Comparison of ENCODE assay signal across 34 cellular contexts in genomic region chr15:80495406-80495942, GRCh38.
DNase-seq lines count a peak whose midpoint lies in the region; ATAC-seq, FAIRE-seq and TF ChIP-seq lines count a peak whose summit lies in the region.
"Had no signal": no experiment of that assay in that cellular context is flagged by ENCODE, and none has a peak within 500 bp of the region (broad histone marks: within the 10 kb centered on the region; RNA-seq: fewer than 3 reads in every experiment).

No MANE protein-coding gene starts in this region.

- H3K27ac Mint-ChIP-seq in nephron, result peak overlapping the region; percentile 75 to 90 (median 84)
- no peak overlapping the region for H3K27ac Mint-ChIP-seq in CD14-positive monocyte
- H3K27ac Mint-ChIP-seq in natural killer cell, result no peak overlapping the region
- H3K27ac Mint-ChIP-seq: activated CD4-positive, alpha-beta memory T cell treated with anti-CD3 and anti-CD28 coated beads, Interleukin-2, amount 10 ng/mL, durations not matched to agents 7 days and 5 days; activated naive CD4-positive, alpha-beta T cell treated with anti-CD3 and anti-CD28 coated beads, Interleukin-2, amount 50 U/mL, for 24 hours; CD4-positive, alpha-beta memory T cell; T-helper 2 cell treated with Interferon-gamma antibody and Interleukin-4, amounts not matched to agents 5 μg/mL and 100 μg/mL, for 36 hours had no signal

- TF ChIP-seq CTCF in HepG2 (CRISPR knock-in tag; IDR thresholded peaks at IDR 0.05) (no peak), right lobe of liver (IDR thresholded peaks at IDR 0.05) (no peak), coronary artery (IDR thresholded peaks at IDR 0.05) (no peak), nephron (IDR thresholded peaks at IDR 0.05; ENCODE audit: unreplicated experiment in 3 of 3) (no peak), CD14-positive monocyte (IDR thresholded peaks at IDR 0.05) (no peak), tibial artery (IDR thresholded peaks at IDR 0.05) (no peak), natural killer cell (IDR thresholded peaks at IDR 0.05) (no peak)

- H3K79me2 ChIP-seq in HepG2 (ENCODE audit: insufficient read depth, low read length), result no peaks in the 10 kb centered on the region

- no peak for TF ChIP-seq RAD21 in HepG2 (CRISPR knock-in tag; IDR thresholded peaks at IDR 0.05)

- H3K9me3 Mint-ChIP-seq in nephron (no peaks in the 10 kb centered on the region), CD14-positive monocyte (peaks cover 0 to 15% (median 6%) of the 10 kb centered on the region in 7 donors), natural killer cell (no peaks in the 10 kb centered on the region)
- H3K9me3 Mint-ChIP-seq: activated CD4-positive, alpha-beta memory T cell treated with anti-CD3 and anti-CD28 coated beads, Interleukin-2, amount 10 ng/mL, durations not matched to agents 7 days and 5 days; activated naive CD4-positive, alpha-beta T cell treated with anti-CD3 and anti-CD28 coated beads, Interleukin-2, amount 50 U/mL, for 24 hours; CD4-positive, alpha-beta memory T cell; T-helper 2 cell treated with Interferon-gamma antibody and Interleukin-4, amounts not matched to agents 5 μg/mL and 100 μg/mL, for 36 hours had no signal

- no peak overlapping the region for H3K4me3 ChIP-seq in HepG2 (replicated peaks in 1 of 3; ENCODE audit: insufficient read depth in 1 of 3, low read depth in 2 of 3, low read length in 3 of 3)
- H3K4me3 ChIP-seq in right lobe of liver, result no peak overlapping the region
- H3K4me3 ChIP-seq in coronary artery, result no peak overlapping the region
- no peak overlapping the region for H3K4me3 ChIP-seq in tibial artery
- H3K4me3 ChIP-seq: PC-9, upper lobe of left lung had no signal

- POLR2A ChIA-PET in HepG2 (lab: Yijun Ruan, JAX), result no interaction called here

- TF ChIP-seq POLR2A in HepG2 (IDR thresholded peaks at IDR 0.05; ENCODE audit: insufficient read depth in 1 of 2, low read depth in 2 of 2, low read length in 2 of 2) (no peak), right lobe of liver (IDR thresholded peaks at IDR 0.05) (no peak)

- H3K9ac ChIP-seq in HepG2 (ENCODE audit: insufficient read depth, low read depth, low read length), result no peak overlapping the region

- H3K27me3 Mint-ChIP-seq in nephron (ENCODE audit: low read depth) (peaks cover 4% of the 10 kb centered on the region), CD14-positive monocyte (ENCODE audit: low read depth in 3 of 3) (peaks cover 7 to 13% (median 9%) of the 10 kb centered on the region in 3 donors), natural killer cell (ENCODE audit: low read depth in 2 of 2) (peaks cover 0 to 11% of the 10 kb centered on the region in 2 donors)

- H3K27me3 ChIP-seq in HepG2 (ENCODE audit: control insufficient read depth in 1 of 2, insufficient read depth in 2 of 2, low read length in 2 of 2) (no peaks in the 10 kb centered on the region), right lobe of liver (no peaks in the 10 kb centered on the region), tibial artery (no peaks in the 10 kb centered on the region)
- H3K27me3 ChIP-seq: upper lobe of left lung had no signal

- in situ Hi-C loops in HepG2 (cut with HindIII; ENCODE audit: extremely low pct_ligation_motif_present, low pct_unique_long_range_greater_than_20kb), result no loop called here

- intact Hi-C loops in HepG2 (cut with micrococcal nuclease; ENCODE audit: unreplicated experiment) (no loop called here), right lobe of liver (cut with DNase I) (no loop called here), CD14-positive monocyte (cut with micrococcal nuclease) (no loop called here), tibial artery (cut with DNase I; ENCODE audit: low total_unique reads) (no loop called here), natural killer cell (cut with micrococcal nuclease) (no loop called here)

- H3K4me1 ChIP-seq in HepG2 (ENCODE audit: insufficient read depth, low read length), result peaks cover 39% of the 10 kb centered on the region
- no peaks in the 10 kb centered on the region for H3K4me1 ChIP-seq in right lobe of liver
- peaks cover 0 to 27% (median 2%) of the 10 kb centered on the region in 4 donors for H3K4me1 ChIP-seq in tibial artery

- no peaks in the 10 kb centered on the region for H3K9me3 ChIP-seq in HepG2 (ENCODE audit: low read length)
- H3K9me3 ChIP-seq in right lobe of liver, result no peaks in the 10 kb centered on the region
- H3K9me3 ChIP-seq in tibial artery, result no peaks in the 10 kb centered on the region
- H3K9me3 ChIP-seq: upper lobe of left lung had no signal

- ATAC-seq in HepG2 (peak; percentile 54), right lobe of liver (no peak), natural killer cell (no peak)
- ATAC-seq: left lobe of liver, Right ventricle myocardium inferior had no signal

- BruUV-seq in HepG2 (replicated peaks; lab: Mats Ljungman, UMichigan), result no TSS peak

- peak; percentile 15 for DNase-seq in HepG2 (ENCODE audit: low spot score)
- DNase-seq in right lobe of liver, result no peak
- peak; percentile 19 for DNase-seq in coronary artery (ENCODE audit: low spot score)
- DNase-seq in CD14-positive monocyte (ENCODE audit: low spot score), result no peak
- no peak for DNase-seq in tibial artery
- no peak for DNase-seq in NCI-H2107 treated with DMSO at 0.1 percent for 48 hours (lab: John Stamatoyannopoulos, UW; ENCODE audit: unreplicated experiment)
- no peak for DNase-seq in natural killer cell
- DNase-seq: 8988T; activated CD4-positive, alpha-beta memory T cell treated with anti-CD3 and anti-CD28 coated beads, Interleukin-2, amount 10 ng/mL, durations not matched to agents 7 days and 5 days; amygdala; CD4-positive, alpha-beta memory T cell; DMS 273 treated with DMSO at 0.1 percent for 48 hours; effector CD8-positive, alpha-beta T cell; EL; HCEC 1CT; Karpas-422; NCI-H1417; NCI-H2081; NCI-H345; NCI-H69; nucleus accumbens; PC-9; stimulated activated CD4-positive, alpha-beta T cell treated with anti-CD3 and anti-CD28 coated beads, Interleukin-15, amount 100 ng/mL, for 24 hours; stimulated activated CD4-positive, alpha-beta T cell treated with anti-CD3 and anti-CD28 coated beads, Interleukin-4, amount 100 ng/mL, for 4 hours; upper lobe of left lung had no signal

- 42% methylated on average over 2 of the region's 2 CpGs for WGBS in HepG2 (ENCODE audit: low lambda C conversion rate)
- WGBS in right lobe of liver (ENCODE audit: insufficient coverage, low coverage, low lambda C conversion rate, missing lambda C conversion rate), result 85% methylated on average over 2 of the region's 2 CpGs

- no peaks in the 10 kb centered on the region for H4K20me1 ChIP-seq in HepG2 (ENCODE audit: insufficient read depth, low read length)

- H3K4me3 Mint-ChIP-seq in nephron (no peak overlapping the region), CD14-positive monocyte (no peak overlapping the region), natural killer cell (no peak overlapping the region)
- H3K4me3 Mint-ChIP-seq: activated CD4-positive, alpha-beta memory T cell treated with anti-CD3 and anti-CD28 coated beads, Interleukin-2, amount 10 ng/mL, durations not matched to agents 7 days and 5 days; activated naive CD4-positive, alpha-beta T cell treated with anti-CD3 and anti-CD28 coated beads, Interleukin-2, amount 50 U/mL, for 24 hours; CD4-positive, alpha-beta memory T cell; T-helper 2 cell treated with Interferon-gamma antibody and Interleukin-4, amounts not matched to agents 5 μg/mL and 100 μg/mL, for 36 hours had no signal

- peaks cover 27% of the 10 kb centered on the region for H3K36me3 Mint-ChIP-seq in nephron (ENCODE audit: low read depth)
- H3K36me3 Mint-ChIP-seq in CD14-positive monocyte, result peaks cover 2 to 3% of the 10 kb centered on the region in 2 donors
- H3K36me3 Mint-ChIP-seq in natural killer cell, result no peaks in the 10 kb centered on the region
- H3K36me3 Mint-ChIP-seq: activated naive CD4-positive, alpha-beta T cell treated with anti-CD3 and anti-CD28 coated beads, Interleukin-2, amount 50 U/mL, for 24 hours; CD4-positive, alpha-beta memory T cell had no signal

- TF ChIP-seq EP300 in HepG2 (IDR thresholded peaks at IDR 0.05; ENCODE audit: low read depth in 2 of 2, low read length in 2 of 2) (no peak), HepG2 (CRISPR knock-in tag; IDR thresholded peaks at IDR 0.05; ENCODE audit: borderline replicate concordance) (no peak)

- H3K36me3 ChIP-seq in HepG2 (replicated peaks in 1 of 2; ENCODE audit: control insufficient read depth in 1 of 2, insufficient read depth in 2 of 2, low read length in 2 of 2) (no peaks in the 10 kb centered on the region), right lobe of liver (no peaks in the 10 kb centered on the region), tibial artery (no peaks in the 10 kb centered on the region)
- H3K36me3 ChIP-seq: upper lobe of left lung had no signal

- H3K27ac ChIP-seq in HepG2 (ENCODE audit: extremely low read length, insufficient read depth, low read length), result no peak overlapping the region
- no peak overlapping the region for H3K27ac ChIP-seq in right lobe of liver
- peak overlapping the region in 1 of 2 donors; percentile 38 for H3K27ac ChIP-seq in coronary artery
- peak overlapping the region in 1 of 2 donors; percentile 37 for H3K27ac ChIP-seq in tibial artery
- H3K27ac ChIP-seq: PC-9, upper lobe of left lung had no signal

- FAIRE-seq in HepG2 (lab: Jason Lieb, UNC), result no peak
- FAIRE-seq: bronchial epithelial cell, colon, GM12891, islet of Langerhans had no signal

- CTCF ChIA-PET in HepG2 (lab: Yijun Ruan, JAX; ENCODE audit: low intra/inter-chr PET ratio, low total read pairs), result no interaction called here

- H3K4me2 ChIP-seq in HepG2 (ENCODE audit: low read depth, low read length), result peak overlapping the region; percentile 34; the same call in 1 of the 2 replicates
- H3K4me2 ChIP-seq: PC-9 had no signal

- no peak overlapping the region for H2AFZ ChIP-seq in HepG2 (ENCODE audit: low read length)
- H2AFZ ChIP-seq: PC-9 had no signal

- peaks cover 86% of the 10 kb centered on the region for H3K4me1 Mint-ChIP-seq in nephron
- H3K4me1 Mint-ChIP-seq in CD14-positive monocyte, result peaks cover 9% of the 10 kb centered on the region
- no peaks in the 10 kb centered on the region for H3K4me1 Mint-ChIP-seq in natural killer cell
- H3K4me1 Mint-ChIP-seq: activated CD4-positive, alpha-beta memory T cell treated with anti-CD3 and anti-CD28 coated beads, Interleukin-2, amount 10 ng/mL, durations not matched to agents 7 days and 5 days; activated naive CD4-positive, alpha-beta T cell treated with anti-CD3 and anti-CD28 coated beads, Interleukin-2, amount 50 U/mL, for 24 hours; CD4-positive, alpha-beta memory T cell had no signal

TF ChIP-seq in HepG2, 621 proteins besides CTCF, POLR2A, EP300 and RAD21:
- TF ChIP-seq, protein P1, sequence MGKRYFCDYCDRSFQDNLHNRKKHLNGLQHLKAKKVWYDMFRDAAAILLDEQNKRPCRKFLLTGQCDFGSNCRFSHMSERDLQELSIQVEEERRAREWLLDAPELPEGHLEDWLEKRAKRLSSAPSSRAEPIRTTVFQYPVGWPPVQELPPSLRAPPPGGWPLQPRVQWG (CRISPR knock-in tag; IDR thresholded peaks at IDR 0.05; ENCODE audit: borderline replicate concordance, low read depth), result no peak
- TF ChIP-seq SRF (IDR thresholded peaks at IDR 0.05; ENCODE audit: low read depth, low read length) (no peak), HNF4A (CRISPR knock-in tag; IDR thresholded peaks at IDR 0.05) (0 out of 2 replicates have a peak, but pooled peaks have one; percentile 34)
TF ChIP-seq in HepG2: peak in this region for 1.

Comparison
In these comparisons a context has a peak if more than half of its experiments do, and no peak if none do; other contexts are left out.
1. DNase-seq: peak in HepG2 (single experiment) and coronary artery (single experiment); none in right lobe of liver (0 of 3), CD14-positive monocyte (single experiment), tibial artery (0 of 2), NCI-H2107 treated with DMSO at 0.1 percent for 48 hours (single experiment) and natural killer cell (single experiment).
2. H3K27ac Mint-ChIP-seq: peak in nephron (3 of 3); none in CD14-positive monocyte (0 of 7) and natural killer cell (0 of 2).